Comparison of ENCODE assay signal across 16 cellular contexts in the genomic region with DNA sequence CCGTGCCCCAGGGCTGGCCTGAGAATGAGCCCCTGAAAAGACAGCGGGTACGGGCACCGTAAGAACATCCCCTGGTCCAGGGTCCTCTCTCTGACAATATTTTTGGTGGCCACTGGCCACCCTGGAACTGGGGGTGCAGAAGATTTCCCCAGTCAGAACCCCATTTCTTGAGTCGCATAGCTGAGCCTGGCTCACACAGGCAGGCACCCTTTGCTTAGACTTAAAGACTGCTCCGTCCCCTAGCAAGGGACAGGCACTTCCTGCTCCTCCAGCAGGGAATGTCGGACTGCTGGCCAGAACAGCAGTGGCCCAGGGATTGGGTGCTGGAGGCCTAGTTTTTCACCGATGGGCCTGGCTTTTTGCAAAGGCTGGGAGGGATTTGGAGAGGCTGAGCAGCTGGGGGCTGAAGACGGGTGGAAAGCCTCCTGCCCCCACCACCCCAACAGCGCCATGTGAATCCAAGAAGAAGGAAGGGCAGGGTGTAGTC. TPM values are rescaled to one million over a fixed set of nuclear protein-coding genes. Genes with fewer than 3 reads are reported as not detected.
"Had no signal": no experiment of that assay in that cellular context is flagged by ENCODE, and none has a peak within 500 bp of the region (broad histone marks: within the 10 kb centered on the region; RNA-seq: fewer than 3 reads in every experiment).

No MANE protein-coding gene starts in this region.

- FAIRE-seq: bronchial epithelial cell, colon had no signal

- H3K4me3 ChIP-seq: gastroesophageal sphincter, right atrium auricular region had no signal

- ATAC-seq: gastroesophageal sphincter; stimulated activated memory B cell treated with anti-CD40 and anti-IgM and Interleukin-4, amounts not matched to agents 10 μg/mL and 1 μg/mL and 100 μg/mL, for 72 hours had no signal

- DNase-seq: activated CD4-positive, alpha-beta T cell treated with anti-CD3 and anti-CD28 coated beads, Interleukin-2, amount 50 U/mL, for 1 hour; activated gamma-delta T cell treated with Interleukin-2 at 50 U/mL for 16 hours; kidney glomerular epithelial cell; trophoblast cell had no signal

- H2AFZ ChIP-seq: parathyroid adenoma had no signal

- H3K79me2 ChIP-seq: parathyroid adenoma had no signal

- H3K27ac ChIP-seq: ascending aorta, gastroesophageal sphincter, parathyroid adenoma, right atrium auricular region had no signal

- H3K9me3 ChIP-seq: ascending aorta, gastroesophageal sphincter, right atrium auricular region had no signal

- H3K36me3 Mint-ChIP-seq: stimulated activated memory B cell treated with anti-CD40 and anti-IgM and Interleukin-4, amounts not matched to agents 10 μg/mL and 1 μg/mL and 100 μg/mL, for 72 hours had no signal

- H3K27ac Mint-ChIP-seq: stimulated activated memory B cell treated with anti-CD40 and anti-IgM and Interleukin-4, amounts not matched to agents 10 μg/mL and 1 μg/mL and 100 μg/mL, for 72 hours had no signal

- H3K36me3 ChIP-seq: ascending aorta, gastroesophageal sphincter, right atrium auricular region had no signal

- H3K9ac ChIP-seq: parathyroid adenoma had no signal

- H3K4me1 ChIP-seq: ascending aorta, parathyroid adenoma had no signal

- H3K9me3 Mint-ChIP-seq: stimulated activated memory B cell treated with anti-CD40 and anti-IgM and Interleukin-4, amounts not matched to agents 10 μg/mL and 1 μg/mL and 100 μg/mL, for 72 hours had no signal

RNA-seq across cellular contexts. Expression of a gene that starts 4.3 kb away (rescaled TPM):
- total RNA-seq: activated CD8-positive, alpha-beta memory T cell treated with anti-CD3 and anti-CD28 coated beads for 36 hours; ascending aorta; bronchial epithelial cell; fibroblast of lung; gastroesophageal sphincter; lower leg skin; right atrium auricular region; subcutaneous adipose tissue; T-helper 2 cell treated with Interferon-gamma antibody and Interleukin-4, amounts not matched to agents 100 ng/mL and 5 ng/mL, for 36 hours had no signal
- polyA plus RNA-seq: fibroblast of lung had no signal

RNA-seq across cellular contexts. Expression of a gene that starts 39.9 kb away (rescaled TPM):
- total RNA-seq: activated CD8-positive, alpha-beta memory T cell treated with anti-CD3 and anti-CD28 coated beads for 36 hours; ascending aorta; bronchial epithelial cell; fibroblast of lung; gastroesophageal sphincter; right atrium auricular region; subcutaneous adipose tissue; T-helper 2 cell treated with Interferon-gamma antibody and Interleukin-4, amounts not matched to agents 100 ng/mL and 5 ng/mL, for 36 hours had no signal
- polyA plus RNA-seq: fibroblast of lung had no signal
